9 cellular contexts compared by ENCODE assay signal in the genomic region with DNA sequence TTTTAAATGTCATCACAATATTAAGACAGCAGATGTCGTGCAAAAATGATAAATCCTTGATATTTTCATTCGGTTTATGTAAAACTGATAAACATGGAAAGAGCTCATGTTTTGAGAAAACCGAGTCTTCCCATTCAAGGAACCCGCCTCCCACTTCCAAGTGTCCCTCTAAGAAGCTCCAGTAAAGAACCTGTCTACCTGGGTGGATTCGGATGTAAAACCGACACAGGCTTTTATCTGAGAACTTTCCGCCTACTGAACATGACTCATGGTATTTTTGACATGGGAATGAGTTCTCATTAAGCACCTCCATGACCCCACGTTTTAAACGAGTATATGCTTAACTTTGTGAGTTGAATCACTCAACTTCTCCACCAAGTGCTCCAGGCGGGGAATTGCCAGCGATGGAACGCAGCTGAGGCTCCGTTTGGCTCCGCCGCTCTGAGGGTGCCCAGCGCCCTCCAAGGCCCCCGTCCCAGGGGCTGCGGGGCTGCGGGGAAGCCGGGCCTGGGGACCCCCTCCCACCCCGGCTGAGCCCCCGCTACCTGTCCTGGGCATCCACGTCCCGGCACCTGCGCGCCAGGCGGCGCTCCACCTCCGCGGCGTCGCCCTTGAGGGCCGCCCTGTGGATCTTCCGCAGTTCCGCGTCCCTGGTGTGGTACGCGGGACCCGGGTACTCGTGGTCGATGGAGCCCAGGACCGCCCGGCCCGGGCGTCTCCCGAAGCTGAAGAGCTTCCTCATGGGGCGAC.
A peak's percentile ranks its signal among the peaks of the same experiment; 100 is the strongest.
DNase-seq lines count a peak whose midpoint lies in the region; TF ChIP-seq lines count a peak whose summit lies in the region.
"Had no signal": no experiment of that assay in that cellular context is flagged by ENCODE, and none has a peak within 500 bp of the region (broad histone marks: within the 10 kb centered on the region; RNA-seq: fewer than 3 reads in every experiment).

No MANE protein-coding gene starts in this region.

- H3K36me3 ChIP-seq in brain microvascular endothelial cell (replicated peaks), result no peaks in the 10 kb centered on the region
- H3K36me3 ChIP-seq: uterus had no signal

- no peak overlapping the region for H3K27ac Mint-ChIP-seq in HFFc6

- TF ChIP-seq CTCF in HFFc6 (IDR thresholded peaks at IDR 0.05), result no peak
- TF ChIP-seq CTCF in brain microvascular endothelial cell (IDR thresholded peaks at IDR 0.05; ENCODE audit: low read depth, low read length, missing control alignments), result peak; percentile 8

- no peaks in the 10 kb centered on the region for H3K36me3 Mint-ChIP-seq in HFFc6 (ENCODE audit: low read depth)

- H3K27me3 Mint-ChIP-seq in HFFc6 (ENCODE audit: insufficient read depth), result peaks cover 12% of the 10 kb centered on the region

- no peaks in the 10 kb centered on the region for H3K9me3 Mint-ChIP-seq in HFFc6

- in situ Hi-C loops in Caki2 (cut with HindIII; ENCODE audit: low pct_unique_long_range_greater_than_20kb, low sequenced_read_pairs) (no loop called here), SK-MEL-5 (cut with HindIII; ENCODE audit: low pct_unique_long_range_greater_than_20kb, low sequenced_read_pairs) (no loop called here), brain microvascular endothelial cell (cut with HindIII; ENCODE audit: low pct_ligation_motif_present, low sequenced_read_pairs) (no loop called here)

- H3K4me1 Mint-ChIP-seq in HFFc6 (ENCODE audit: low read depth), result no peaks in the 10 kb centered on the region

- H3K4me3 ChIP-seq in brain microvascular endothelial cell (ENCODE audit: low read depth, low read length), result peak overlapping the region; percentile 44

- H3K27me3 ChIP-seq in brain microvascular endothelial cell (replicated peaks), result peaks cover 17% of the 10 kb centered on the region

- H3K4me3 Mint-ChIP-seq in HFFc6, result peak overlapping the region; percentile 68

- DNase-seq in Caki2 (ENCODE audit: low read depth) (peak; percentile 53), HFFc6 (no peak), SK-MEL-5 (ENCODE audit: low read depth, low spot score) (peak; percentile 42), brain microvascular endothelial cell (no peak), islet precursor cell (peak; percentile 50), GM19240 (ENCODE audit: insufficient read length, low spot score) (no peak), T1000 (lab: John Stamatoyannopoulos, UW) (no peak)
- peak; percentile 52 for DNase-seq in stimulated activated CD4-positive, alpha-beta T cell treated with anti-CD3 and anti-CD28 coated beads, Interleukin-4, amount 100 ng/mL, for 1 hour

- no peak overlapping the region for H3K27ac ChIP-seq in brain microvascular endothelial cell
- H3K27ac ChIP-seq: uterus had no signal

Comparison
In these comparisons a context has a peak if more than half of its experiments do, and no peak if none do; other contexts are left out.
1. DNase-seq: peak in Caki2 (single experiment), SK-MEL-5 (single experiment), islet precursor cell (single experiment) and stimulated activated CD4-positive, alpha-beta T cell treated with anti-CD3 and anti-CD28 coated beads, Interleukin-4, amount 100 ng/mL, for 1 hour (single experiment); none in HFFc6 (single experiment), brain microvascular endothelial cell (single experiment), GM19240 (single experiment) and T1000 (single experiment).